Comparison of ENCODE assay signal across 8 cellular contexts in genomic region chr1:235253219-235253640, GRCh38.
DNase-seq lines count a peak whose midpoint lies in the region; ATAC-seq, FAIRE-seq and TF ChIP-seq lines count a peak whose summit lies in the region.

No MANE protein-coding gene starts in this region.

- H3K27me3 ChIP-seq in H7 (ENCODE audit: control insufficient read depth, insufficient read depth, low read length) (no peaks in the 10 kb centered on the region), astrocyte (ENCODE audit: insufficient read depth, low read length) (no peaks in the 10 kb centered on the region)

- H3K36me3 Mint-ChIP-seq in T-cell (peaks cover 14% of the 10 kb centered on the region), astrocyte (ENCODE audit: low read depth, unreplicated experiment) (peaks cover 3% of the 10 kb centered on the region)

- H3K9me3 Mint-ChIP-seq in T-cell (no peaks in the 10 kb centered on the region), astrocyte (ENCODE audit: unreplicated experiment) (no peaks in the 10 kb centered on the region)

- peaks cover 1% of the 10 kb centered on the region for H3K36me3 ChIP-seq in H7 (replicated peaks; ENCODE audit: control insufficient read depth, insufficient read depth, low read length)
- no peaks in the 10 kb centered on the region for H3K36me3 ChIP-seq in astrocyte (ENCODE audit: insufficient read depth, low read length)

- H3K9me3 ChIP-seq in astrocyte (ENCODE audit: insufficient read depth, low read depth, low read length): no peaks in the 10 kb centered on the region

- no peak overlapping the region for H3K27ac ChIP-seq in astrocyte (ENCODE audit: low read depth, low read length)

- CTCF ChIA-PET in T-cell (lab: Charles Lee): interaction anchor here (0.5 to 2.7 kb wide), 14 partner anchors 9 to 535 kb away, joined by 3 to 26 read pairs (median 3); partner anchors contain the start of gene GGPS1 (in 1 of the 2)

- H3K4me1 Mint-ChIP-seq in T-cell (peaks cover 34 to 42% (median 34%) of the 10 kb centered on the region in 3 donors), astrocyte (ENCODE audit: low read depth, unreplicated experiment) (peaks cover 4% of the 10 kb centered on the region)

- H3K4me3 Mint-ChIP-seq in T-cell: no peak overlapping the region
- no peak overlapping the region for H3K4me3 Mint-ChIP-seq in astrocyte (ENCODE audit: unreplicated experiment)

- POLR2A ChIA-PET in T-cell (lab: Charles Lee): interaction anchor here in 1 of 2 donors (0.5 kb wide), 1 partner anchor 78 kb away, joined by 4 read pairs; no protein-coding TSS in a partner anchor

- peaks cover 28% of the 10 kb centered on the region for H3K79me2 ChIP-seq in astrocyte (ENCODE audit: insufficient read depth, low read length)

- H4K20me1 ChIP-seq in astrocyte (ENCODE audit: insufficient read depth, low read length): peaks cover 44% of the 10 kb centered on the region

- peak overlapping the region in 1 of 2 donors; percentile 52 for H3K27ac Mint-ChIP-seq in T-cell
- no peak overlapping the region for H3K27ac Mint-ChIP-seq in astrocyte (ENCODE audit: unreplicated experiment)

- ATAC-seq in T-cell (replicated peaks in 1 of 4): peak; percentile 89 to 96 (median 95)

- no peak overlapping the region for H3K4me2 ChIP-seq in astrocyte (ENCODE audit: low read length)

- peak; percentile 89 for TF ChIP-seq CTCF in astrocyte (IDR thresholded peaks at IDR 0.05; ENCODE audit: insufficient read depth, low read depth, low read length)

- H2AFZ ChIP-seq in astrocyte (ENCODE audit: low read depth, low read length): no peak overlapping the region

- H3K9ac ChIP-seq in astrocyte (ENCODE audit: low read length): no peak overlapping the region

- H3K4me1 ChIP-seq in astrocyte (ENCODE audit: insufficient read depth, low read length): peaks cover 6% of the 10 kb centered on the region

- peak; percentile 74 for DNase-seq in DMS114 treated with DMSO at 0.1 percent for 48 hours (lab: John Stamatoyannopoulos, UW; ENCODE audit: unreplicated experiment)
- peak; percentile 52 for DNase-seq in H7
- DNase-seq in NCI-H1105 treated with DMSO at 0.1 percent for 48 hours (lab: John Stamatoyannopoulos, UW): peak; percentile 18
- peak; percentile 28 to 68 (median 56) for DNase-seq in T-cell
- DNase-seq in astrocyte (ENCODE audit: low read depth): peak; percentile 29
- peak in 29 of 51 donors; percentile 7 to 61 (median 30) for DNase-seq in hypothalamus (lab: John Stamatoyannopoulos, UW)
- peak; percentile 58 for DNase-seq in smooth muscle cell of the brain vasculature (ENCODE audit: low read depth, low spot score)
- DNase-seq in NCI-H226: no peak

- H3K27me3 Mint-ChIP-seq in T-cell (no peaks in the 10 kb centered on the region), astrocyte (ENCODE audit: low read depth, unreplicated experiment) (no peaks in the 10 kb centered on the region)

- peak; percentile 49 for FAIRE-seq in astrocyte (lab: Jason Lieb, UNC)

- H3K4me3 ChIP-seq in H7 (ENCODE audit: insufficient read depth, low read depth, low read length): no peak overlapping the region
- no peak overlapping the region for H3K4me3 ChIP-seq in astrocyte (ENCODE audit: insufficient read depth, low read depth, low read length)
